In genomic region chr12:109653896-109654295, GRCh38 we compare ENCODE assay signal across 18 cellular contexts. TPM values are rescaled to one million over a fixed set of nuclear protein-coding genes. Genes with fewer than 3 reads are reported as not detected.
A peak's percentile ranks its signal among the peaks of the same experiment; 100 is the strongest.
DNase-seq lines count a peak whose midpoint lies in the region; ATAC-seq, FAIRE-seq and TF ChIP-seq lines count a peak whose summit lies in the region.
"Had no signal": no experiment of that assay in that cellular context is flagged by ENCODE, and none has a peak within 500 bp of the region (broad histone marks: within the 10 kb centered on the region; RNA-seq: fewer than 3 reads in every experiment).

No MANE protein-coding gene starts in this region.

- no peaks in the 10 kb centered on the region for H3K4me1 Mint-ChIP-seq in activated CD4-positive, alpha-beta memory T cell treated with anti-CD3 and anti-CD28 coated beads for 36 hours (ENCODE audit: low read depth)

- peak; percentile 40 for ATAC-seq in Right ventricle myocardium inferior

- H3K27ac ChIP-seq in skeletal muscle tissue (ENCODE audit: low read depth, low read length) = peak overlapping the region; percentile 50
- H3K27ac ChIP-seq: BLaER1, SJCRH30 had no signal

- H3K4me3 ChIP-seq in fibroblast of villous mesenchyme (ENCODE audit: low read depth, low read length) = no peak overlapping the region
- H3K4me3 ChIP-seq in skeletal muscle tissue (ENCODE audit: low read length in 3 of 3) = peak overlapping the region in 2 of 3 donors; percentile 29 to 60
- H3K4me3 ChIP-seq: BLaER1, SJCRH30 had no signal

- CTCF ChIA-PET in activated CD4-positive, alpha-beta memory T cell treated with anti-CD3 and anti-CD28 coated beads for 36 hours (lab: Charles Lee) = no interaction called here

- no peak overlapping the region for H3K27ac Mint-ChIP-seq in activated CD4-positive, alpha-beta memory T cell treated with anti-CD3 and anti-CD28 coated beads for 36 hours

- H3K4me3 Mint-ChIP-seq in activated CD4-positive, alpha-beta memory T cell treated with anti-CD3 and anti-CD28 coated beads for 36 hours = no peak overlapping the region

- no peak for TF ChIP-seq CTCF in fibroblast of villous mesenchyme (IDR thresholded peaks at IDR 0.05; ENCODE audit: insufficient read depth, low read depth, low read length)
- no peak for TF ChIP-seq CTCF in D721Med (IDR thresholded peaks at IDR 0.05; ENCODE audit: insufficient read depth, missing control alignments)

- POLR2A ChIA-PET in activated CD4-positive, alpha-beta memory T cell treated with anti-CD3 and anti-CD28 coated beads for 36 hours (lab: Charles Lee) = no interaction called here

- peaks cover 5 to 16% (median 15%) of the 10 kb centered on the region in 3 donors for H3K4me1 ChIP-seq in skeletal muscle tissue (ENCODE audit: control insufficient read depth in 3 of 3, insufficient read depth in 3 of 3, low read length in 3 of 3)
- H3K4me1 ChIP-seq: SJCRH30 had no signal

- H3K27me3 ChIP-seq in skeletal muscle tissue (ENCODE audit: control insufficient read depth in 3 of 3, insufficient read depth in 3 of 3, low read length in 3 of 3) = peaks cover 0 to under 1% (median 0%) of the 10 kb centered on the region in 3 donors
- H3K27me3 ChIP-seq: BLaER1 had no signal

- DNase-seq in Right ventricle myocardium inferior (ENCODE audit: missing footprints) (no peak), cardiac septum (ENCODE audit: low spot score) (no peak), fibroblast of villous mesenchyme (ENCODE audit: low read depth) (peak; percentile 1), left kidney (ENCODE audit: low read depth, low spot score) (peak; percentile 64), D721Med (ENCODE audit: insufficient read length, low spot score) (no peak), NCI-H748 treated with DMSO at 0.1 percent for 48 hours (lab: John Stamatoyannopoulos, UW) (no peak)
- no peak for DNase-seq in activated CD4-positive, alpha-beta memory T cell treated with anti-CD3 and anti-CD28 coated beads for 36 hours
- DNase-seq: 8988T, KBM-7, NCI-H1436 treated with DMSO at 0.1 percent for 48 hours, NCI-H2029 treated with DMSO at 0.1 percent for 48 hours, NCI-H2171 treated with DMSO at 0.1 percent for 48 hours, NCI-H446 treated with DMSO at 0.1 percent for 48 hours, RPMI8226, SJCRH30 had no signal

- intact Hi-C loops in Right ventricle myocardium inferior (cut with DNase I) = no loop called here
- intact Hi-C loops in cardiac septum (cut with DNase I) = no loop called here
- intact Hi-C loops in activated CD4-positive, alpha-beta memory T cell treated with anti-CD3 and anti-CD28 coated beads for 36 hours (cut with micrococcal nuclease) = no loop called here

- no peaks in the 10 kb centered on the region for H3K36me3 ChIP-seq in skeletal muscle tissue (ENCODE audit: control insufficient read depth in 3 of 3, insufficient read depth in 3 of 3, low read length in 3 of 3)
- H3K36me3 ChIP-seq: BLaER1, SJCRH30 had no signal

- H3K9ac ChIP-seq in skeletal muscle tissue (ENCODE audit: low read depth in 1 of 3, low read length in 3 of 3) = peak overlapping the region in 2 of 3 donors; percentile 50 to 62
- H3K9ac ChIP-seq: BLaER1 had no signal

- H3K9me3 ChIP-seq in skeletal muscle tissue (ENCODE audit: control insufficient read depth in 3 of 3, low read length in 3 of 3) = no peaks in the 10 kb centered on the region
- H3K9me3 ChIP-seq: BLaER1, SJCRH30 had no signal

- H3K27me3 Mint-ChIP-seq in activated CD4-positive, alpha-beta memory T cell treated with anti-CD3 and anti-CD28 coated beads for 36 hours = peaks cover 4% of the 10 kb centered on the region

- no peak for FAIRE-seq in D721Med (lab: Jason Lieb, UNC)
- FAIRE-seq: H1 had no signal

- no peaks in the 10 kb centered on the region for H3K36me3 Mint-ChIP-seq in activated CD4-positive, alpha-beta memory T cell treated with anti-CD3 and anti-CD28 coated beads for 36 hours

- H3K9me3 Mint-ChIP-seq in activated CD4-positive, alpha-beta memory T cell treated with anti-CD3 and anti-CD28 coated beads for 36 hours = no peaks in the 10 kb centered on the region

RNA-seq across cellular contexts. Expression of gene FAM222A, which starts 59.7 kb away (rescaled TPM):
- total RNA-seq in Right ventricle myocardium inferior = 27.4 TPM
- 7.8 TPM for total RNA-seq in cardiac septum
- total RNA-seq in fibroblast of villous mesenchyme = 0.32 and 0.43 TPM in 2 replicates
- total RNA-seq in skeletal muscle tissue = 1.0 TPM
- under 1 TPM; 0.29 to 0.55 TPM for total RNA-seq in activated CD4-positive, alpha-beta memory T cell treated with anti-CD3 and anti-CD28 coated beads for 36 hours

Comparison
In these comparisons a context has a peak if more than half of its experiments do, and no peak if none do; other contexts are left out.
1. DNase-seq: peak in fibroblast of villous mesenchyme (single experiment) and left kidney (single experiment); none in Right ventricle myocardium inferior (single experiment), cardiac septum (single experiment), activated CD4-positive, alpha-beta memory T cell treated with anti-CD3 and anti-CD28 coated beads for 36 hours (single experiment), D721Med (single experiment) and NCI-H748 treated with DMSO at 0.1 percent for 48 hours (single experiment).